21 cellular contexts compared by ENCODE assay signal in the genomic region with DNA sequence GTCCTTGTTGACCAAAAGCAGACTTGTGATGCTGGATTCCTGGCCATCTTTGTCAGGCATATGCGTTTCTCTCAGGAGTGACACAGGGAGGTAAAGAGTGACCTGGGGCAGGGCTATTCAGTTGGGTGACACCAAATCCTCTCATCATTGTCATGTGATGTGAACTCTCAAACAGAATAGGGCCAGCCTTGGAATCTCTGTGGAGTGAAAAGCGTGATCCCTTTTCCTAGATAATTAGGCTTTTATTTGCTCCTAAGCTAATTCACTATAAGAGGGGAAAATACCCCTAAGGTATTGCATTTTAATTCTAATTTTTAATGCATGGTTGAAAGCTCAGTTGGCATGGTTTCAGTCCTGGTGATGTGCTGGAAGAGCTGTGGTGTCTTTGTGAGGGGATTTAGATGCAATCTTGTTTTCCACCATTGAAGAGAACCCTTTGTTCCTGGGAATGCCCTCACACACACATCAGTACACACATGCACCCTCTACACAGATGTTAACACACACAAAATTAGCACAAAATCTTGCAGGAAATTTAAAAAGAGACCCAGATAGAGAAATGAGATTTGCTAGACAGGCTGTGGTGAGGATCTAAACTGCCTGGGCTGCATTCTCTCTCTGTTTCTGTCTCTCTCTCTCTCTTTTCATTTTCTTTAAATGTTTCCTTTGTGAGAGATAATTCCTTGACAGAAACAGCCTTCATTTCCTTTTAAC.
DNase-seq lines count a peak whose midpoint lies in the region; ATAC-seq, FAIRE-seq and TF ChIP-seq lines count a peak whose summit lies in the region.
"Had no signal": no experiment of that assay in that cellular context is flagged by ENCODE, and none has a peak within 500 bp of the region (broad histone marks: within the 10 kb centered on the region; RNA-seq: fewer than 3 reads in every experiment).

No MANE protein-coding gene starts in this region.

- no peaks in the 10 kb centered on the region for H4K20me1 ChIP-seq in BLaER1

- FAIRE-seq in urothelium cell line (lab: Jason Lieb, UNC): peak; percentile 55
- FAIRE-seq: D721Med, GM12892, HepG2, HTR-8/SVneo had no signal

- H3K9me3 ChIP-seq in BLaER1 (peaks cover 16% of the 10 kb centered on the region), right cardiac atrium (ENCODE audit: control insufficient read depth, low read length) (no peaks in the 10 kb centered on the region), lower lobe of right lung (no peaks in the 10 kb centered on the region)

- H3K4me1 ChIP-seq in BLaER1 (peaks cover 58% of the 10 kb centered on the region), right cardiac atrium (ENCODE audit: control insufficient read depth, insufficient read depth, low read length) (no peaks in the 10 kb centered on the region), lower lobe of right lung (no peaks in the 10 kb centered on the region)

- DNase-seq in NCI-H1048 (lab: John Stamatoyannopoulos, UW) (peak; percentile 31), foreskin melanocyte (peak; percentile 63), urothelium cell line (ENCODE audit: low spot score) (no peak), right cardiac atrium (no peak), lower lobe of right lung (no peak), iPS-NIHi7 (ENCODE audit: extremely low spot score) (no peak)
- DNase-seq: 8988T; ACHN; CD4-positive, alpha-beta memory T cell; DMS153; DND-41; GDM1; GOT3; H9; Karpas-422 had no signal

- no peak for TF ChIP-seq CTCF in lower lobe of right lung (IDR thresholded peaks at IDR 0.05)

- 93% methylated on average over 2 of the region's 2 CpGs for WGBS in right cardiac atrium

- H3K27ac ChIP-seq in BLaER1: peak overlapping the region; percentile 46; the same call in 1 of the 2 replicates
- no peak overlapping the region for H3K27ac ChIP-seq in right cardiac atrium (ENCODE audit: low read length)
- H3K27ac ChIP-seq in lower lobe of right lung: no peak overlapping the region
- H3K27ac ChIP-seq: C4-2B had no signal

- no peaks in the 10 kb centered on the region for H3K27me3 ChIP-seq in BLaER1
- no peaks in the 10 kb centered on the region for H3K27me3 ChIP-seq in right cardiac atrium (ENCODE audit: control insufficient read depth, insufficient read depth)
- no peaks in the 10 kb centered on the region for H3K27me3 ChIP-seq in lower lobe of right lung (ENCODE audit: low read depth)

- H3K36me3 ChIP-seq in BLaER1: no peaks in the 10 kb centered on the region
- no peaks in the 10 kb centered on the region for H3K36me3 ChIP-seq in lower lobe of right lung

- H3K9ac ChIP-seq in BLaER1: peak overlapping the region; percentile 39; the same call in 1 of the 2 replicates

- ATAC-seq in right cardiac atrium (no peak), lower lobe of right lung (no peak)
- ATAC-seq: HepG2 had no signal

- H3K4me2 ChIP-seq in BLaER1: peak overlapping the region; percentile 72

- intact Hi-C loops in right cardiac atrium (cut with DNase I): no loop called here
- intact Hi-C loops in lower lobe of right lung (cut with DNase I): no loop called here

- H3K4me3 ChIP-seq in BLaER1 (peak overlapping the region; percentile 37; the same call in 1 of the 2 replicates), right cardiac atrium (ENCODE audit: low read length) (no peak overlapping the region), lower lobe of right lung (no peak overlapping the region)

Comparison
In these comparisons a context has a peak if more than half of its experiments do, and no peak if none do; other contexts are left out.
1. DNase-seq: peak in NCI-H1048 (single experiment) and foreskin melanocyte (single experiment); none in urothelium cell line (single experiment), right cardiac atrium (0 of 3), lower lobe of right lung (single experiment) and iPS-NIHi7 (single experiment).